ENCODE assay signal across 29 cellular contexts in the genomic region with DNA sequence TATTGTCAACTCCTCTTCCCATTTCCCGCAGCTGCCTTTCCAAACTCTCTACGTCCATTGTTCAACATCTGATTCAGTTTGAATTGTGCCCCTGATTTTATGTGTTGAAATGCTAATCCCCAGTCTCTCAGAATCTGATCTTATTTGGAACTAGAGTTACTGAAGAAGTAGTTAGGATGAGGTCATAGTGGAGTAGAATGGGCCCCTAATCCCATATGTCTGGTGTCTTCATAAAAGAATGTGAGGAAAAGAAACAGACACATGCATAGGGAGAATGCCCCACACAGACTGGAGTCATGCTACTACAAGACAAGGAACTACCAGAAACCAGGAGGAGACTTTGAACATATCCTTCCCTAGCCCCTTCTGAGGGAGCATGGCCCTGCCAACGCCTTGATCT.
"Had no signal": no experiment of that assay in that cellular context is flagged by ENCODE, and none has a peak within 500 bp of the region (broad histone marks: within the 10 kb centered on the region; RNA-seq: fewer than 3 reads in every experiment).

No MANE protein-coding gene starts in this region.

- H3K27ac ChIP-seq: adrenal gland, brain microvascular endothelial cell, Peyer's patch had no signal

- DNase-seq: activated CD4-positive, alpha-beta T cell treated with anti-CD3 and anti-CD28 coated beads, Interleukin-2, amount 10 ng/mL, durations not matched to agents 24 days and 14 days; activated CD4-positive, alpha-beta T cell treated with anti-CD3 and anti-CD28 coated beads, Interleukin-2, amount 50 U/mL, for 4 hours; activated CD8-positive, alpha-beta T cell treated with anti-CD3 and anti-CD28 coated beads for 36 hours; activated gamma-delta T cell; activated naive CD4-positive, alpha-beta T cell treated with Interleukin-2 at 50 U/mL for 16 hours; activated naive CD8-positive, alpha-beta T cell treated with anti-CD3 and anti-CD28 coated beads, Interleukin-2, amount 10 ng/mL, durations not matched to agents 7 days and 5 days; activated T-cell treated with anti-CD3 and anti-CD28 coated beads, Interleukin-2, amount 50 U/mL, for 1 hour; activated T-cell treated with anti-CD3 and anti-CD28 coated beads, Interleukin-2, amount 50 U/mL, for 72 hours; adrenal gland; anterior cingulate cortex; brain microvascular endothelial cell; KG1; MG63; NCI-H1092; NCI-H1436 treated with DMSO at 0.1 percent for 48 hours; NCI-H1694 treated with DMSO at 0.1 percent for 48 hours; NCI-H2029; NCI-H510A; NCI-H526; NCI-H748 treated with DMSO at 0.1 percent for 48 hours; NK-92 treated with Interleukin-12 subunit alpha and Interleukin-12 subunit beta, amount 100 ng/mL, for 24 hours; PC-3; Peyer's patch; RPMI8226; SIG-M5; SW 1271; T-helper 1 cell; T-helper 2 cell; T-helper 9 cell had no signal

- H3K4me1 ChIP-seq: adrenal gland, Peyer's patch had no signal

- H3K27me3 ChIP-seq: adrenal gland, brain microvascular endothelial cell, MG63, Peyer's patch had no signal

- H3K4me3 ChIP-seq: adrenal gland, MG63, Peyer's patch had no signal

- ATAC-seq: activated CD8-positive, alpha-beta T cell treated with anti-CD3 and anti-CD28 coated beads for 36 hours; activated T-cell treated with anti-CD3 and anti-CD28 coated beads, Interleukin-2, amount 50 U/mL, for 72 hours; PC-3 had no signal

- H3K9me3 ChIP-seq: adrenal gland, MG63, Peyer's patch had no signal

- H3K36me3 ChIP-seq: adrenal gland, brain microvascular endothelial cell, MG63, Peyer's patch had no signal
